In genomic region chr2:70981421-70981820, GRCh38 we compare ENCODE assay signal across 26 cellular contexts. TPM values are rescaled to one million over a fixed set of nuclear protein-coding genes. Genes with fewer than 3 reads are reported as not detected.
DNase-seq lines count a peak whose midpoint lies in the region; ATAC-seq and TF ChIP-seq lines count a peak whose summit lies in the region.
"Had no signal": no experiment of that assay in that cellular context is flagged by ENCODE, and none has a peak within 500 bp of the region (broad histone marks: within the 10 kb centered on the region; RNA-seq: fewer than 3 reads in every experiment).

No MANE protein-coding gene starts in this region.

- DNase-seq in activated CD4-positive, alpha-beta memory T cell treated with anti-CD3 and anti-CD28 coated beads for 36 hours: peak; percentile 1
- DNase-seq in activated CD4-positive, alpha-beta memory T cell treated with anti-CD3 and anti-CD28 coated beads, Interleukin-2, amount 10 ng/mL, durations not matched to agents 7 days and 5 days: no peak
- peak; percentile 0 for DNase-seq in AG20443 (ENCODE audit: low spot score)
- no peak for DNase-seq in endothelial cell (ENCODE audit: low spot score)
- peak; percentile 2 for DNase-seq in testis
- DNase-seq in stimulated activated naive CD8-positive, alpha-beta T cell treated with anti-CD3 and anti-CD28 coated beads, Interleukin-15, Interleukin-2, amounts not matched to agents 100 U/mL and 50 U/mL, for 24 hours: no peak
- DNase-seq in NCI-H446 (lab: John Stamatoyannopoulos, UW): no peak
- DNase-seq: BE2C; DMS 273 treated with DMSO at 0.1 percent for 48 hours; DMS79 treated with DMSO at 0.1 percent for 48 hours; GF-D8; GOT3; KBM-7; NCI-H1105 treated with DMSO at 0.1 percent for 48 hours; NCI-H146; NCI-H2029; NCI-H446 treated with DMSO at 0.1 percent for 48 hours; NCI-H526; NCI-H82; NK-92 treated with Interleukin-12 subunit alpha and Interleukin-12 subunit beta, amount 100 ng/mL, for 24 hours; PC-3 had no signal

- no peaks in the 10 kb centered on the region for H3K27me3 ChIP-seq in testis
- H3K27me3 ChIP-seq: BE2C had no signal

- H3K27me3 Mint-ChIP-seq in activated CD4-positive, alpha-beta memory T cell treated with anti-CD3 and anti-CD28 coated beads for 36 hours: no peaks in the 10 kb centered on the region
- no peaks in the 10 kb centered on the region for H3K27me3 Mint-ChIP-seq in activated CD4-positive, alpha-beta memory T cell treated with anti-CD3 and anti-CD28 coated beads, Interleukin-2, amount 10 ng/mL, durations not matched to agents 7 days and 5 days
- peaks cover 20% of the 10 kb centered on the region for H3K27me3 Mint-ChIP-seq in endothelial cell (ENCODE audit: unreplicated experiment)
- H3K27me3 Mint-ChIP-seq: CD8-positive, alpha-beta memory T cell had no signal

- no peaks in the 10 kb centered on the region for H3K36me3 ChIP-seq in testis (ENCODE audit: low read depth, missing control alignments)
- H3K36me3 ChIP-seq: BE2C had no signal

- no peak overlapping the region for H3K27ac Mint-ChIP-seq in activated CD4-positive, alpha-beta memory T cell treated with anti-CD3 and anti-CD28 coated beads for 36 hours
- no peak overlapping the region for H3K27ac Mint-ChIP-seq in activated CD4-positive, alpha-beta memory T cell treated with anti-CD3 and anti-CD28 coated beads, Interleukin-2, amount 10 ng/mL, durations not matched to agents 7 days and 5 days
- no peak overlapping the region for H3K27ac Mint-ChIP-seq in endothelial cell (ENCODE audit: unreplicated experiment)
- H3K27ac Mint-ChIP-seq: CD14-positive monocyte had no signal

- H3K9me3 ChIP-seq in testis: no peaks in the 10 kb centered on the region
- H3K9me3 ChIP-seq: BE2C had no signal

- no peak overlapping the region for H3K27ac ChIP-seq in testis
- H3K27ac ChIP-seq: 22Rv1 had no signal

- H3K9me3 Mint-ChIP-seq in activated CD4-positive, alpha-beta memory T cell treated with anti-CD3 and anti-CD28 coated beads for 36 hours: no peaks in the 10 kb centered on the region
- no peaks in the 10 kb centered on the region for H3K9me3 Mint-ChIP-seq in activated CD4-positive, alpha-beta memory T cell treated with anti-CD3 and anti-CD28 coated beads, Interleukin-2, amount 10 ng/mL, durations not matched to agents 7 days and 5 days
- H3K9me3 Mint-ChIP-seq in endothelial cell (ENCODE audit: unreplicated experiment): no peaks in the 10 kb centered on the region
- H3K9me3 Mint-ChIP-seq: CD8-positive, alpha-beta memory T cell had no signal

- H3K4me3 Mint-ChIP-seq in activated CD4-positive, alpha-beta memory T cell treated with anti-CD3 and anti-CD28 coated beads for 36 hours: no peak overlapping the region
- no peak overlapping the region for H3K4me3 Mint-ChIP-seq in activated CD4-positive, alpha-beta memory T cell treated with anti-CD3 and anti-CD28 coated beads, Interleukin-2, amount 10 ng/mL, durations not matched to agents 7 days and 5 days
- peak overlapping the region; percentile 26 for H3K4me3 Mint-ChIP-seq in endothelial cell (ENCODE audit: unreplicated experiment)
- H3K4me3 Mint-ChIP-seq: CD14-positive monocyte had no signal

- no peak overlapping the region for H3K4me3 ChIP-seq in testis

- H3K4me1 Mint-ChIP-seq in activated CD4-positive, alpha-beta memory T cell treated with anti-CD3 and anti-CD28 coated beads for 36 hours (ENCODE audit: low read depth): peaks cover 25% of the 10 kb centered on the region
- H3K4me1 Mint-ChIP-seq in activated CD4-positive, alpha-beta memory T cell treated with anti-CD3 and anti-CD28 coated beads, Interleukin-2, amount 10 ng/mL, durations not matched to agents 7 days and 5 days: peaks cover 22% of the 10 kb centered on the region
- peaks cover 25% of the 10 kb centered on the region for H3K4me1 Mint-ChIP-seq in endothelial cell (ENCODE audit: unreplicated experiment)

- POLR2A ChIA-PET in activated CD4-positive, alpha-beta memory T cell treated with anti-CD3 and anti-CD28 coated beads for 36 hours (lab: Charles Lee): no interaction called here
- POLR2A ChIA-PET in activated CD4-positive, alpha-beta memory T cell treated with anti-CD3 and anti-CD28 coated beads, Interleukin-2, amount 10 ng/mL, durations not matched to agents 7 days and 5 days (lab: Charles Lee): no interaction called here

- H3K36me3 Mint-ChIP-seq in activated CD4-positive, alpha-beta memory T cell treated with anti-CD3 and anti-CD28 coated beads for 36 hours: peaks cover 7% of the 10 kb centered on the region
- peaks cover 8% of the 10 kb centered on the region for H3K36me3 Mint-ChIP-seq in activated CD4-positive, alpha-beta memory T cell treated with anti-CD3 and anti-CD28 coated beads, Interleukin-2, amount 10 ng/mL, durations not matched to agents 7 days and 5 days (ENCODE audit: low read depth)
- H3K36me3 Mint-ChIP-seq in endothelial cell (ENCODE audit: low read depth, unreplicated experiment): peaks cover 26% of the 10 kb centered on the region

- CTCF ChIA-PET in activated CD4-positive, alpha-beta memory T cell treated with anti-CD3 and anti-CD28 coated beads for 36 hours (lab: Charles Lee): interaction anchor here (5.0 kb wide), 1 partner anchor 15 kb away, joined by 54 read pairs; no protein-coding TSS in a partner anchor
- CTCF ChIA-PET in activated CD4-positive, alpha-beta memory T cell treated with anti-CD3 and anti-CD28 coated beads, Interleukin-2, amount 10 ng/mL, durations not matched to agents 7 days and 5 days (lab: Charles Lee): interaction anchor here (1.2 kb wide), 1 partner anchor 20 kb away, joined by 3 read pairs; no protein-coding TSS in a partner anchor

- intact Hi-C loops in activated CD4-positive, alpha-beta memory T cell treated with anti-CD3 and anti-CD28 coated beads for 36 hours (cut with micrococcal nuclease): loop anchor here (10.0 kb wide), 1 partner anchor 687 kb away; the partner anchor contains the start of gene SNRPG
- intact Hi-C loops in testis (cut with DNase I; ENCODE audit: low total_unique reads): no loop called here

- H3K4me1 ChIP-seq in testis: peaks cover 14% of the 10 kb centered on the region
- H3K4me1 ChIP-seq: BE2C had no signal

- TF ChIP-seq CTCF in endothelial cell (IDR thresholded peaks at IDR 0.05; ENCODE audit: unreplicated experiment) (no peak), testis (IDR thresholded peaks at IDR 0.05) (no peak)

- TF ChIP-seq POLR2A in testis (IDR thresholded peaks at IDR 0.05): no peak

- ATAC-seq in stimulated activated naive CD8-positive, alpha-beta T cell treated with anti-CD3 and anti-CD28 coated beads, Interleukin-15, Interleukin-2, amounts not matched to agents 100 U/mL and 50 U/mL, for 24 hours: no peak
- ATAC-seq: HCT116, PC-3 had no signal

- 86% methylated on average over 2 of the region's 2 CpGs for WGBS in testis, 2 donors

RNA-seq across cellular contexts. Expression of gene ANKRD53, which starts 3.0 kb away (rescaled TPM):
- total RNA-seq in activated CD4-positive, alpha-beta memory T cell treated with anti-CD3 and anti-CD28 coated beads for 36 hours: not detected
- total RNA-seq in activated CD4-positive, alpha-beta memory T cell treated with anti-CD3 and anti-CD28 coated beads, Interleukin-2, amount 10 ng/mL, durations not matched to agents 7 days and 5 days: not detected
- total RNA-seq in endothelial cell (ENCODE audit: unreplicated experiment): 0.56 TPM
- total RNA-seq in testis: 10 to 100 TPM; 10.6 to 36.3 TPM
- polyA plus RNA-seq in testis (ENCODE audit: insufficient read depth, low read depth, low replicate concordance): 52.2 TPM
- total RNA-seq: MCF 10A, PC-3 had no signal
- polyA plus RNA-seq: CD14-positive monocyte had no signal

RNA-seq across cellular contexts. Expression of gene TEX261, which starts 13.3 kb away (rescaled TPM):
- 10 to 100 TPM; 29.0 to 29.9 TPM for total RNA-seq in activated CD4-positive, alpha-beta memory T cell treated with anti-CD3 and anti-CD28 coated beads for 36 hours
- total RNA-seq in activated CD4-positive, alpha-beta memory T cell treated with anti-CD3 and anti-CD28 coated beads, Interleukin-2, amount 10 ng/mL, durations not matched to agents 7 days and 5 days: 10 to 100 TPM; 34.8 to 35.8 TPM
- 37.1 TPM for total RNA-seq in endothelial cell (ENCODE audit: unreplicated experiment)
- total RNA-seq in testis: 10 to 100 TPM; 39.0 to 40.7 TPM
- polyA plus RNA-seq in testis (ENCODE audit: insufficient read depth, low read depth, low replicate concordance): 133 TPM

RNA-seq across cellular contexts. Expression of gene ATP6V1B1, which starts 45.7 kb away (rescaled TPM):
- total RNA-seq in activated CD4-positive, alpha-beta memory T cell treated with anti-CD3 and anti-CD28 coated beads for 36 hours: not detected
- total RNA-seq in activated CD4-positive, alpha-beta memory T cell treated with anti-CD3 and anti-CD28 coated beads, Interleukin-2, amount 10 ng/mL, durations not matched to agents 7 days and 5 days: not detected
- total RNA-seq in endothelial cell (ENCODE audit: unreplicated experiment) (not detected), testis (1 to 10 TPM; 1.7 to 2.9 TPM)
- not detected for polyA plus RNA-seq in testis (ENCODE audit: insufficient read depth, low read depth, low replicate concordance)
- total RNA-seq: CD8-positive, alpha-beta memory T cell; MCF 10A; PC-3 had no signal
- polyA plus RNA-seq: CD14-positive monocyte; CD8-positive, alpha-beta memory T cell had no signal

Comparison
In these comparisons a context has a peak if more than half of its experiments do, and no peak if none do; other contexts are left out.
1. DNase-seq: peak in activated CD4-positive, alpha-beta memory T cell treated with anti-CD3 and anti-CD28 coated beads for 36 hours (single experiment), AG20443 (single experiment) and testis (single experiment); none in activated CD4-positive, alpha-beta memory T cell treated with anti-CD3 and anti-CD28 coated beads, Interleukin-2, amount 10 ng/mL, durations not matched to agents 7 days and 5 days (single experiment), endothelial cell (single experiment), stimulated activated naive CD8-positive, alpha-beta T cell treated with anti-CD3 and anti-CD28 coated beads, Interleukin-15, Interleukin-2, amounts not matched to agents 100 U/mL and 50 U/mL, for 24 hours (single experiment) and NCI-H446 (0 of 2).